Comparison of ENCODE assay signal across 8 cellular contexts in the genomic region with DNA sequence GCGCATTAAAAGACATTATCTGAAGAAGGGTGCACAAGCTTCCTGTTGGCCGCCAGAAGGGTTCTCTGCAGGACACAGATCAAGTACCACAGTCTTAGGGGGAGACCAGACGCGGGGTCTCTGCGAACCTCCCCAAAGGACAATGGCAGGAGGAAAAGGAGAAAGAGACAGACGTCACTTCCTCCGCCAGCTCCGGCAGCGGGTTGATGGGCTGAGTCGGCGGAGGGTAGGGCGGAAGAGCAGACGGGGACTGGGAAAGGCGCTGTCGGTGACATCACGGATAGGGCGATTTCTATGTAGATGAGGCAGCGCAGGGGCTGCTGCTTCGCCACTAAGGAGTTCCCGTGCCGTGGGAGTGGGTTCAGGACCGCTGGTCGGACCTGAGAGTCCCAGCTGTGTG. TPM values are rescaled to one million over a fixed set of nuclear protein-coding genes. Genes with fewer than 3 reads are reported as not detected.
DNase-seq lines count a peak whose midpoint lies in the region; ATAC-seq and TF ChIP-seq lines count a peak whose summit lies in the region.
"Not testable (repeated sequence)": the region's sequence is repeated elsewhere in the genome, so short reads cannot be mapped to it uniquely, and the experiment has no call there.

No MANE protein-coding gene starts in this region.

- H3F3A ChIP-seq in PC-3 (ENCODE audit: low read length, unreplicated experiment), result not testable (repeated sequence)

- not testable (repeated sequence) for BruUV-seq in PC-3 (replicated peaks; lab: Mats Ljungman, UMichigan)

- peak overlapping the region; percentile 26; the same call in 1 of the 2 replicates for H3K9ac ChIP-seq in KMS-11
- H3K9ac ChIP-seq in PC-3 (ENCODE audit: low read length), result peak overlapping the region; percentile 64

- DNase-seq in AG04449 (ENCODE audit: low read depth, low spot score), result peak; percentile 16
- peak; percentile 89 for DNase-seq in PC-3
- DNase-seq in activated CD8-positive, alpha-beta memory T cell treated with anti-CD3 and anti-CD28 coated beads, Interleukin-2, amount 50 U/mL, for 1 hour (ENCODE audit: extremely low read depth), result peak; percentile 65
- DNase-seq in dorsolateral prefrontal cortex, result peak; percentile 37 to 90 (median 83)
- DNase-seq in lower leg skin (ENCODE audit: low spot score in 2 of 2), result peak; percentile 78 to 94
- DNase-seq in stimulated activated CD4-positive, alpha-beta T cell treated with anti-CD3 and anti-CD28 coated beads, Interleukin-1b, Interleukin-23, amount 100 ng/mL, for 1 hour (ENCODE audit: low read depth in 2 of 2), result peak; percentile 57 to 62

- intact Hi-C loops in PC-3 (cut with micrococcal nuclease), result loop anchor here (10.0 kb wide), 1 partner anchor 147 kb away; no protein-coding TSS in a partner anchor
- intact Hi-C loops in dorsolateral prefrontal cortex (cut with DNase I); lower leg skin (cut with DNase I; ENCODE audit: low total_unique reads): not testable (repeated sequence)

- H3K4me1 ChIP-seq in KMS-11 (ENCODE audit: low read depth, poor library complexity, severe bottlenecking); PC-3 (ENCODE audit: insufficient read depth, low read length): not testable (repeated sequence)

- H3K9me2 ChIP-seq in PC-3 (replicated peaks; ENCODE audit: low read length), result not testable (repeated sequence)

- not testable (repeated sequence) for H3K9me3 ChIP-seq in PC-3 (ENCODE audit: low read length)

- WGBS in lower leg skin, 2 donors, result 2 to 4% methylated on average over 16 to 17 of the region's 23 CpGs

- not testable (repeated sequence) for TF ChIP-seq POLR2A in lower leg skin (IDR thresholded peaks at IDR 0.05)

- H3K27me3 ChIP-seq in KMS-11 (ENCODE audit: insufficient read depth, low read depth); PC-3 (ENCODE audit: low read length); dorsolateral prefrontal cortex: not testable (repeated sequence)

- POLR2A ChIA-PET in AG04449 (lab: Yijun Ruan, JAX), result not testable (repeated sequence)
- POLR2A ChIA-PET in PC-3 (lab: Charles Lee; ENCODE audit: unreplicated experiment), result interaction anchor here (0.7 kb wide), 1 partner anchor 1366 kb away, joined by 5 read pairs; a partner anchor contains a TSS

- H2AFZ ChIP-seq in KMS-11 (ENCODE audit: low read depth) (peak overlapping the region; percentile 65), PC-3 (ENCODE audit: low read length) (0 out of 2 replicates have a peak overlapping the region, but pooled peaks have one; percentile 71)

- H4K20me1 ChIP-seq in KMS-11 (ENCODE audit: insufficient read depth); PC-3 (ENCODE audit: low read length): not testable (repeated sequence)

- not testable (repeated sequence) for H3K36me3 ChIP-seq in KMS-11 (ENCODE audit: insufficient read depth); PC-3 (ENCODE audit: low read depth, low read length)

- H3K27ac ChIP-seq in KMS-11 (peak overlapping the region; percentile 55), PC-3 (ENCODE audit: low read length) (peak overlapping the region; percentile 73), dorsolateral prefrontal cortex (peak overlapping the region in 33 of 59 donors; percentile 26 to 82 (median 51))

- not testable (repeated sequence) for TF ChIP-seq CTCF in AG04449 (IDR thresholded peaks at IDR 0.05; ENCODE audit: insufficient read depth, low read length, missing control alignments); KMS-11 (conservative IDR thresholded peaks at IDR 0.05; ENCODE audit: low read depth, low read length); PC-3 (conservative IDR thresholded peaks at IDR 0.05; ENCODE audit: low read depth, low read length); dorsolateral prefrontal cortex (IDR thresholded peaks at IDR 0.05 in 54 of 56, conservative IDR thresholded peaks at IDR 0.05 in 2 of 56; ENCODE audit: low read depth in 1 of 56, partially characterized antibody in 56 of 56); lower leg skin (IDR thresholded peaks at IDR 0.05)

- CTCF ChIA-PET in AG04449 (lab: Yijun Ruan, JAX); PC-3 (lab: Charles Lee): not testable (repeated sequence)

- not testable (repeated sequence) for H3K4me3 ChIP-seq in AG04449 (ENCODE audit: low read depth, low read length); KMS-11 (IDR thresholded peaks at IDR 0.05; ENCODE audit: insufficient read depth, low read depth, low read length); lower leg skin (ENCODE audit: low read depth, poor library complexity, severe bottlenecking)
- H3K4me3 ChIP-seq in PC-3 (ENCODE audit: low read length) (peak overlapping the region; percentile 61), dorsolateral prefrontal cortex (peak overlapping the region in 49 of 59 donors; percentile 5 to 69 (median 45))

- H3K4me2 ChIP-seq in KMS-11 (peak overlapping the region; percentile 30; the same call in 1 of the 2 replicates), PC-3 (ENCODE audit: low read length) (peak overlapping the region; percentile 79)

- not testable (repeated sequence) for H3K79me2 ChIP-seq in KMS-11 (ENCODE audit: insufficient read depth, low read depth); PC-3 (ENCODE audit: low read length)

- ATAC-seq in GM21367 (IDR thresholded peaks at IDR 0.05; ENCODE audit: unreplicated experiment) (peak; percentile 69), PC-3 (peak; percentile 53)

RNA-seq across cellular contexts. Expression of gene PPIAL4G, which starts 39.0 kb away (rescaled TPM):
- total RNA-seq in PC-3 (2014; rRNA removed), result not detected in 2 replicates
- 1 to 10 TPM in 5 of 120 experiments, under 1 TPM in 114, not detected in 1; 0.16 to 1.2 (median 0.52) TPM for total RNA-seq in dorsolateral prefrontal cortex
- not detected for total RNA-seq in lower leg skin

Comparison
In these comparisons a context has a peak if more than half of its experiments do, and no peak if none do; other contexts are left out.
1. DNase-seq: peak in every context shown above with its lines; median percentile 89 in PC-3; 86 in lower leg skin; 83 in dorsolateral prefrontal cortex; 65 in activated CD8-positive, alpha-beta memory T cell treated with anti-CD3 and anti-CD28 coated beads, Interleukin-2, amount 50 U/mL, for 1 hour; 60 in stimulated activated CD4-positive, alpha-beta T cell treated with anti-CD3 and anti-CD28 coated beads, Interleukin-1b, Interleukin-23, amount 100 ng/mL, for 1 hour; 16 in AG04449.